ENCODE assay signal across 10 cellular contexts in the genomic region with DNA sequence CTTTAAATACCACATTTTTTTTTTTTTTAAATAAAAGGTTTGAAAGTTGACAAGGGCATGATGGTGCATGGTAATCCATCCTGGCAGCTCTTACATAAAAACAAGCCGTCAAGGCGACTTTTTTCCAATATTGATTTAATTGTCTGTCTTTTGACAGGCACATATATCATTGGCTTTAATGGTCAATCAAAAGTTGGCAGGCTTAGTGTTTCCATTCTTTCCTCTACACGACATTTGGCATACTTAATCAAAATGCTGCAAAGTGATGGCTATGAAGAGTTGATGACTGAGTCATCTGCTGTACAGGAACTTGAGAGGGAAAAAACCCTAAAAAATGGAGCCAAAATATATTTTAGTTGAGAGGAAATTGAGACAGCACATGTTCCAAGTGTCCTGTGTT. TPM values are rescaled to one million over a fixed set of nuclear protein-coding genes. Genes with fewer than 3 reads are reported as not detected.
DNase-seq lines count a peak whose midpoint lies in the region; FAIRE-seq and TF ChIP-seq lines count a peak whose summit lies in the region.
"Had no signal": no experiment of that assay in that cellular context is flagged by ENCODE, and none has a peak within 500 bp of the region (broad histone marks: within the 10 kb centered on the region; RNA-seq: fewer than 3 reads in every experiment).

No MANE protein-coding gene starts in this region.

- H3K27ac ChIP-seq in spleen = peak overlapping the region in 6 of 8 donors; percentile 11 to 97 (median 62)

- 49 to 71% (median 67%) methylated on average over 3 of the region's 3 CpGs for WGBS in spleen, 5 donors

- no peaks in the 10 kb centered on the region for H3K9me3 ChIP-seq in spleen

- DNase-seq in NCI-H2171 treated with DMSO at 0.1 percent for 48 hours (lab: John Stamatoyannopoulos, UW) (peak; percentile 8), NCI-H2171 (lab: John Stamatoyannopoulos, UW) (no peak), NCI-H446 (lab: John Stamatoyannopoulos, UW) (peak; percentile 51 to 78), spleen (no peak), NCI-H2196 treated with DMSO at 0.1 percent for 48 hours (lab: John Stamatoyannopoulos, UW; ENCODE audit: unreplicated experiment) (no peak)
- no peak for DNase-seq in stimulated activated CD4-positive, alpha-beta T cell treated with anti-CD3 and anti-CD28 coated beads, Interleukin-4, amount 100 ng/mL, for 1 hour
- no peak for DNase-seq in activated effector memory CD4-positive, alpha-beta T cell treated with anti-CD3 and anti-CD28 coated beads, Interleukin-2, amount 50 U/mL, for 16 hours
- DNase-seq: NCI-H187 treated with DMSO at 0.1 percent for 48 hours had no signal

- H3K4me3 ChIP-seq in spleen = peak overlapping the region in 1 of 8 donors; percentile 84

- TF ChIP-seq POLR2A in spleen (IDR thresholded peaks at IDR 0.05) = no peak

- FAIRE-seq in endometrium (lab: Jason Lieb, UNC) = peak; percentile 29
- FAIRE-seq: TTC549 had no signal

- H3K27me3 ChIP-seq in spleen (replicated peaks in 1 of 7) = no peaks in the 10 kb centered on the region

- peaks cover 26 to 81% (median 54%) of the 10 kb centered on the region in 6 donors for H3K4me1 ChIP-seq in spleen

- H3K36me3 ChIP-seq in spleen = no peaks in the 10 kb centered on the region

- intact Hi-C loops in spleen (cut with DNase I; ENCODE audit: low total_unique reads) = no loop called here

- TF ChIP-seq CTCF in spleen (IDR thresholded peaks at IDR 0.05 in 8 of 11, conservative IDR thresholded peaks at IDR 0.05 in 3 of 11) = no peak

RNA-seq across cellular contexts. Expression of a gene that starts 3.0 kb away (rescaled TPM):
- total RNA-seq in spleen = 10 to 100 TPM; 14.9 to 26.4 (median 19.7) TPM
- polyA plus RNA-seq in spleen = 1 to 10 TPM; 4.1 to 6.1 (median 4.2) TPM

RNA-seq across cellular contexts. Expression of a gene that starts 4.7 kb away (rescaled TPM):
- total RNA-seq in spleen = 10 to 100 TPM; 23.6 to 43.8 (median 36.7) TPM
- polyA plus RNA-seq in spleen = 10 to 100 TPM; 11.1 to 16.8 (median 12.3) TPM

Comparison
In these comparisons a context has a peak if more than half of its experiments do, and no peak if none do; other contexts are left out.
1. DNase-seq: peak in NCI-H2171 treated with DMSO at 0.1 percent for 48 hours (single experiment) and NCI-H446 (2 of 2); none in NCI-H2171 (single experiment), spleen (single experiment), stimulated activated CD4-positive, alpha-beta T cell treated with anti-CD3 and anti-CD28 coated beads, Interleukin-4, amount 100 ng/mL, for 1 hour (single experiment), activated effector memory CD4-positive, alpha-beta T cell treated with anti-CD3 and anti-CD28 coated beads, Interleukin-2, amount 50 U/mL, for 16 hours (single experiment) and NCI-H2196 treated with DMSO at 0.1 percent for 48 hours (single experiment).